In the genomic region with DNA sequence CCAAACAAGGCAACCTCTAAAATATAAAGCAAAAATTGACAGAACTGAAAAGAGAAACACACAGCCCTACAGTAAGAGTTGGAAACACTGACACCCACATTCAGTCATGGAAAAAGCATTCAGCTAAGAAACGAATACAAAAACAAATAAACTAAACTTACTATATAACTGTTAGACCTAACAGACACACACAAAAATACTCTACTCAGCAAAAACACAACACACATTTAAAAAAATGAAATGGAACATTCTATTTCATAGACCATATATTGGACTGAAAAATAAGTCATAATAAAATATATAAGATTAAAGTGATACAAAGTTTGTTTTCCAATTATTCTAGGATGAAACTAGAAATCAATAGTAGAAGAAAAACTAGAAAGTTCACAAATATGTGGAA, we compare ENCODE assay signal across 2 cellular contexts.
TF ChIP-seq lines count a peak whose summit lies in the region.

No MANE protein-coding gene starts in this region.

TF ChIP-seq in IMR-90, 13 proteins besides CTCF, POLR2A, EP300 and RAD21 (continued from another document):
- no peak for TF ChIP-seq MXI1 (IDR thresholded peaks at IDR 0.05; ENCODE audit: borderline replicate concordance, low read depth, low read length)

TF ChIP-seq in K562, 482 proteins besides CTCF, POLR2A, EP300 and RAD21:
- TF ChIP-seq CREB1 (IDR thresholded peaks at IDR 0.05), result no peak
- TF ChIP-seq CREB1 (CRISPR knock-in tag; IDR thresholded peaks at IDR 0.05), result no peak
- TF ChIP-seq PHF20 (IDR thresholded peaks at IDR 0.05; ENCODE audit: partially characterized antibody), result no peak
- TF ChIP-seq ZNF316 (IDR thresholded peaks at IDR 0.05), result peak; percentile 60; the same call in 1 of the 2 replicates
- TF ChIP-seq TAF7 (tag; IDR thresholded peaks at IDR 0.05), result no peak
- no peak for TF ChIP-seq ZNF586 (CRISPR knock-in tag; conservative IDR thresholded peaks at IDR 0.05)
- no peak for TF ChIP-seq ETV5 (CRISPR knock-in tag; IDR thresholded peaks at IDR 0.05; ENCODE audit: low read depth)
- TF ChIP-seq KLF1 (tag; IDR thresholded peaks at IDR 0.05), result no peak
- TF ChIP-seq PBX2 (CRISPR knock-in tag; IDR thresholded peaks at IDR 0.05; ENCODE audit: low read depth), result no peak
- no peak for TF ChIP-seq PBX2 (tag; conservative IDR thresholded peaks at IDR 0.05; ENCODE audit: low read depth)
- no peak for TF ChIP-seq ZNF239 (CRISPR knock-in tag; IDR thresholded peaks at IDR 0.05)
- no peak for TF ChIP-seq THRAP3 (IDR thresholded peaks at IDR 0.05; ENCODE audit: borderline replicate concordance)
- TF ChIP-seq C11orf30 (IDR thresholded peaks at IDR 0.05; ENCODE audit: low read depth), result peak; percentile 23; the same call in 1 of the 2 replicates
